ENCODE assay signal across 1 cellular context in genomic region chr6:51965222-51965801, GRCh38.
TF ChIP-seq lines count a peak whose summit lies in the region.

No MANE protein-coding gene starts in this region.

TF ChIP-seq in SK-N-SH treated with all-trans-retinoic acid at 6 μM for 48 hours, 23 proteins besides CTCF, POLR2A, EP300 and RAD21 (continued from another document):
- TF ChIP-seq CREB5 (CRISPR knock-in tag; IDR thresholded peaks at IDR 0.05; ENCODE audit: low read depth) = no peak
- peak; percentile 66; the same call in 1 of the 2 replicates for TF ChIP-seq ZNF70 (CRISPR knock-in tag; IDR thresholded peaks at IDR 0.05)
- no peak for TF ChIP-seq ESRRG (CRISPR knock-in tag; IDR thresholded peaks at IDR 0.05)
- peak; percentile 77 for TF ChIP-seq TCF4 (CRISPR knock-in tag; IDR thresholded peaks at IDR 0.05; ENCODE audit: borderline replicate concordance)
- no peak for TF ChIP-seq PPARA (CRISPR knock-in tag; IDR thresholded peaks at IDR 0.05; ENCODE audit: borderline replicate concordance)
- TF ChIP-seq ZNF8 (CRISPR knock-in tag; IDR thresholded peaks at IDR 0.05) = no peak
- TF ChIP-seq ZFP30 (CRISPR knock-in tag; IDR thresholded peaks at IDR 0.05) = no peak
- TF ChIP-seq ISL1 (CRISPR knock-in tag; IDR thresholded peaks at IDR 0.05) = peak; percentile 41
- TF ChIP-seq ZNF565 (CRISPR knock-in tag; conservative IDR thresholded peaks at IDR 0.05; ENCODE audit: low read depth) = no peak
- no peak for TF ChIP-seq GLIS3 (CRISPR knock-in tag; IDR thresholded peaks at IDR 0.05)
TF ChIP-seq in SK-N-SH treated with all-trans-retinoic acid at 6 μM for 48 hours: peak in this region for 5.
